Comparison of ENCODE assay signal across 16 cellular contexts in the genomic region with DNA sequence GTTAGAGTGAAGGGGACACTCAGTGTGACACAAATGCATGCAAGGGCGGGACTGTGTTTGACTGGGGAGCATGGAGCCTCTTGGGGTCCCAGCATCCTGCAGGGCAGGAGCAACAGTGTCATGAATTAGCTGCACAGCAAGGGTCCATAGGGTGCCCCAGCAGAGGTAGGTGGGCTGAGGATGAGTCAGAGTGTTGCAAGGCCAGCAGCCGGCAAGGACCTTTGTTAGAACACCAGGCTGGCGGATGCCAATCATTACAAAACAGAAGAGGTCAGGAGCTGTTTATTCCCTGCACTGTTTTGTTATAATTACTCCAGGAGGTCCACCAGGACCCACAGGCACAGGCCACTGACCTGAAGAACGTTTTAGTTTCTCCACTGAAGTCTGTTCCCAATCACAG.
DNase-seq lines count a peak whose midpoint lies in the region; ATAC-seq, FAIRE-seq and TF ChIP-seq lines count a peak whose summit lies in the region.
"Had no signal": no experiment of that assay in that cellular context is flagged by ENCODE, and none has a peak within 500 bp of the region (broad histone marks: within the 10 kb centered on the region; RNA-seq: fewer than 3 reads in every experiment).

No MANE protein-coding gene starts in this region.

- in situ Hi-C loops in HepG2 (cut with HindIII; ENCODE audit: extremely low pct_ligation_motif_present, low pct_unique_long_range_greater_than_20kb) = no loop called here

- no peaks in the 10 kb centered on the region for H3K36me3 Mint-ChIP-seq in neural progenitor cell
- H3K36me3 Mint-ChIP-seq: CD8-positive, alpha-beta T cell had no signal

- peaks cover 14% of the 10 kb centered on the region for H3K27me3 Mint-ChIP-seq in neural progenitor cell (ENCODE audit: insufficient read depth, low read depth)

- H3K27me3 ChIP-seq in HepG2 (ENCODE audit: control insufficient read depth in 1 of 2, insufficient read depth in 2 of 2, low read length in 2 of 2) (no peaks in the 10 kb centered on the region; a peak in 2 of 5 replicates), neural progenitor cell (no peaks in the 10 kb centered on the region)
- H3K27me3 ChIP-seq: BLaER1 treated with 17β-estradiol and CSF1 and Interleukin-3, amounts not matched to agents 10 nM and 100 nM had no signal

- DNase-seq in NB4 (ENCODE audit: low read depth) (peak; percentile 8), HepG2 (ENCODE audit: low spot score) (no peak), neural progenitor cell (ENCODE audit: low spot score) (no peak), NCI-H1092 treated with DMSO at 0.1 percent for 48 hours (lab: John Stamatoyannopoulos, UW) (no peak), GDM1 (lab: John Stamatoyannopoulos, UW) (no peak)
- DNase-seq: Calu3; CD8-positive, alpha-beta T cell; GM23248 had no signal

- POLR2A ChIA-PET in HepG2 (lab: Yijun Ruan, JAX) = no interaction called here

- peaks cover 42% of the 10 kb centered on the region for H3K4me1 Mint-ChIP-seq in neural progenitor cell
- H3K4me1 Mint-ChIP-seq: B cell had no signal

- H3K4me3 ChIP-seq in NB4 (ENCODE audit: low read depth, low read length) (no peak overlapping the region), HepG2 (replicated peaks in 1 of 3; ENCODE audit: insufficient read depth in 1 of 3, low read depth in 2 of 3, low read length in 3 of 3) (no peak overlapping the region), neural progenitor cell (no peak overlapping the region)
- H3K4me3 ChIP-seq: BLaER1 treated with 17β-estradiol and CSF1 and Interleukin-3, amounts not matched to agents 10 nM and 100 nM; GM12878; GM23248; HAP-1 had no signal

- CTCF ChIA-PET in HepG2 (lab: Yijun Ruan, JAX; ENCODE audit: low intra/inter-chr PET ratio, low total read pairs) = no interaction called here

- TF ChIP-seq CTCF in 22Rv1 (IDR thresholded peaks at IDR 0.05) (no peak), NB4 (IDR thresholded peaks at IDR 0.05; ENCODE audit: low read depth, low read length) (no peak), HepG2 (CRISPR knock-in tag; IDR thresholded peaks at IDR 0.05) (no peak), neural progenitor cell (IDR thresholded peaks at IDR 0.05) (no peak)

- H3K9me3 ChIP-seq in HepG2 (ENCODE audit: low read length) (no peaks in the 10 kb centered on the region), neural progenitor cell (ENCODE audit: low read depth) (no peaks in the 10 kb centered on the region)
- H3K9me3 ChIP-seq: BLaER1 treated with 17β-estradiol and CSF1 and Interleukin-3, amounts not matched to agents 10 nM and 100 nM; HAP-1 had no signal

- TF ChIP-seq POLR2A in NB4 (IDR thresholded peaks at IDR 0.05; ENCODE audit: extremely low read depth, insufficient read length) (no peak), HepG2 (IDR thresholded peaks at IDR 0.05; ENCODE audit: insufficient read depth in 1 of 2, low read depth in 2 of 2, low read length in 2 of 2) (no peak)

- intact Hi-C loops in HepG2 (cut with micrococcal nuclease; ENCODE audit: unreplicated experiment) = no loop called here

- no peak for FAIRE-seq in HepG2 (lab: Jason Lieb, UNC)
- FAIRE-seq: GM12878, GM19239 had no signal

- ATAC-seq in HepG2 (peak; percentile 30; the same call in 1 of the 3 replicates), GM21619 (IDR thresholded peaks at IDR 0.05; ENCODE audit: unreplicated experiment) (no peak), GM18867 (IDR thresholded peaks at IDR 0.05; ENCODE audit: unreplicated experiment) (no peak)
- ATAC-seq: CD8-positive, alpha-beta T cell; GM12878 had no signal

- no peaks in the 10 kb centered on the region for H3F3A ChIP-seq in neural progenitor cell (ENCODE audit: low read depth)

- H4K20me1 ChIP-seq in HepG2 (ENCODE audit: insufficient read depth, low read length) (no peaks in the 10 kb centered on the region), neural progenitor cell (ENCODE audit: low read depth) (no peaks in the 10 kb centered on the region)
- H4K20me1 ChIP-seq: BLaER1 treated with 17β-estradiol and CSF1 and Interleukin-3, amounts not matched to agents 10 nM and 100 nM had no signal

- H3K27ac ChIP-seq in 22Rv1 (peak overlapping the region; percentile 62; the same call in 1 of the 2 replicates), HepG2 (ENCODE audit: extremely low read length, insufficient read depth, low read length) (no peak overlapping the region), neural progenitor cell (no peak overlapping the region)
- H3K27ac ChIP-seq: BLaER1 treated with 17β-estradiol and CSF1 and Interleukin-3, amounts not matched to agents 10 nM and 100 nM; GM23248 had no signal

- H3K4me2 ChIP-seq in HepG2 (ENCODE audit: low read depth, low read length) (no peak overlapping the region), neural progenitor cell (no peak overlapping the region)
- H3K4me2 ChIP-seq: BLaER1 treated with 17β-estradiol and CSF1 and Interleukin-3, amounts not matched to agents 10 nM and 100 nM had no signal

- H3K36me3 ChIP-seq in HepG2 (replicated peaks in 1 of 2; ENCODE audit: control insufficient read depth in 1 of 2, insufficient read depth in 2 of 2, low read length in 2 of 2) (no peaks in the 10 kb centered on the region), neural progenitor cell (no peaks in the 10 kb centered on the region)
- H3K36me3 ChIP-seq: BLaER1 treated with 17β-estradiol and CSF1 and Interleukin-3, amounts not matched to agents 10 nM and 100 nM; HAP-1 had no signal

- H3K4me1 ChIP-seq in HepG2 (ENCODE audit: insufficient read depth, low read length) = peaks cover 25% of the 10 kb centered on the region
- H3K4me1 ChIP-seq in neural progenitor cell = peaks cover 23% of the 10 kb centered on the region
- H3K4me1 ChIP-seq: BLaER1 treated with 17β-estradiol and CSF1 and Interleukin-3, amounts not matched to agents 10 nM and 100 nM; HAP-1 had no signal

- H3K27ac Mint-ChIP-seq in neural progenitor cell = no peak overlapping the region
- H3K27ac Mint-ChIP-seq: B cell; CD8-positive, alpha-beta T cell had no signal

- no peak for TF ChIP-seq RAD21 in HepG2 (CRISPR knock-in tag; IDR thresholded peaks at IDR 0.05)

- BruUV-seq in HepG2 (replicated peaks; lab: Mats Ljungman, UMichigan) = no TSS peak

- no peak overlapping the region for H3K4me3 Mint-ChIP-seq in neural progenitor cell
- H3K4me3 Mint-ChIP-seq: B cell; CD8-positive, alpha-beta T cell had no signal

- H3K9me3 Mint-ChIP-seq in neural progenitor cell = no peaks in the 10 kb centered on the region
- H3K9me3 Mint-ChIP-seq: CD8-positive, alpha-beta T cell had no signal

- H3K79me2 ChIP-seq in HepG2 (ENCODE audit: insufficient read depth, low read length) (no peaks in the 10 kb centered on the region), neural progenitor cell (ENCODE audit: low read depth) (no peaks in the 10 kb centered on the region)

- H3K9ac ChIP-seq in HepG2 (ENCODE audit: insufficient read depth, low read depth, low read length) (no peak overlapping the region), neural progenitor cell (no peak overlapping the region)
- H3K9ac ChIP-seq: BLaER1 treated with 17β-estradiol and CSF1 and Interleukin-3, amounts not matched to agents 10 nM and 100 nM; GM23248 had no signal

- no peak overlapping the region for H2AFZ ChIP-seq in HepG2 (ENCODE audit: low read length)
- peak overlapping the region; percentile 47 for H2AFZ ChIP-seq in neural progenitor cell (replicated peaks)
- H2AFZ ChIP-seq: GM23248 had no signal

- TF ChIP-seq EP300 in HepG2 (IDR thresholded peaks at IDR 0.05; ENCODE audit: low read depth in 2 of 2, low read length in 2 of 2) (no peak), HepG2 (CRISPR knock-in tag; IDR thresholded peaks at IDR 0.05; ENCODE audit: borderline replicate concordance) (no peak)

- 10% methylated on average over 2 of the region's 4 CpGs for WGBS in HepG2 (ENCODE audit: low lambda C conversion rate)

TF ChIP-seq in HepG2, 621 proteins besides CTCF, POLR2A, EP300 and RAD21:
- peak; percentile 85 for TF ChIP-seq FOSL2 (CRISPR knock-in tag; IDR thresholded peaks at IDR 0.05)
- TF ChIP-seq ZFY (CRISPR knock-in tag; IDR thresholded peaks at IDR 0.05) = no peak
